In the genomic region with DNA sequence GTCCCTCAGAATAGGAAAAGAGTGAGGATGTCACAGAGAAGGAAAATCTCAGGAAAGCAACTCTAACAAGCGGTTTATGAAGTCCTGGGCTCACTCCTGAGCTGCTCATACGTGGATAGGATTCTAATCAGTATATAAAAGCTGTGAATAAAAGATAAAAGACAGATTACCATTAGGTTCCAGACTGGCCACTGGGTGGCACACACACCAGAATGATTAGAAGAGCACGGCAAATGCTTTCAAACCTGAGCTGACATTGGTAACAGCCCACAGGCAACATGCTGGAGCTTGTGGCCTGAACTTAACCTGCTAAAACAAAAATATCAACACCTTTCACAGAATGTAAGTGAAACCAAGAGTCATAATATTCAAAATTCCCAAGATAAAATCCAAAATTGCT, we compare ENCODE assay signal across 9 cellular contexts.
DNase-seq lines count a peak whose midpoint lies in the region; ATAC-seq and TF ChIP-seq lines count a peak whose summit lies in the region.
"Had no signal": no experiment of that assay in that cellular context is flagged by ENCODE, and none has a peak within 500 bp of the region (broad histone marks: within the 10 kb centered on the region; RNA-seq: fewer than 3 reads in every experiment).

No MANE protein-coding gene starts in this region.

- ATAC-seq in HG03432 (IDR thresholded peaks at IDR 0.05; ENCODE audit: unreplicated experiment) (peak; percentile 77), HG03469 (IDR thresholded peaks at IDR 0.05; ENCODE audit: unreplicated experiment) (no peak)
- no peak for ATAC-seq in natural killer cell treated with Interleukin-12 subunit alpha and Interleukin-12 subunit beta and Interleukin-15 and Interleukin-18, amount 100 ng/mL, for 72 hours

- WGBS in stomach, 5 donors = 15 to 33% (median 31%) methylated on average over 3 of the region's 3 CpGs

- no peaks in the 10 kb centered on the region for H3K9me2 ChIP-seq in PC-9 (ENCODE audit: insufficient read depth)

- H3K36me3 ChIP-seq in PC-9 (ENCODE audit: low read depth) (no peaks in the 10 kb centered on the region), left ventricle myocardium inferior (no peaks in the 10 kb centered on the region), stomach (no peaks in the 10 kb centered on the region)
- H3K36me3 ChIP-seq: neutrophil had no signal

- H3K4me2 ChIP-seq in PC-9 = no peak overlapping the region

- intact Hi-C loops in PC-9 (cut with micrococcal nuclease; ENCODE audit: unreplicated experiment) = no loop called here
- intact Hi-C loops in left ventricle myocardium inferior (cut with micrococcal nuclease) = no loop called here
- intact Hi-C loops in stomach (cut with DNase I; ENCODE audit: low total_unique reads) = no loop called here

- no peak overlapping the region for H3K27ac Mint-ChIP-seq in natural killer cell treated with Interleukin-12 subunit alpha and Interleukin-12 subunit beta and Interleukin-15 and Interleukin-18, amount 100 ng/mL, for 72 hours

- BruUV-seq in PC-9 (replicated peaks; lab: Mats Ljungman, UMichigan) = no TSS peak

- TF ChIP-seq EP300 in stomach (IDR thresholded peaks at IDR 0.05) = no peak

- H3K27ac ChIP-seq in PC-9 (no peak overlapping the region), left ventricle myocardium inferior (replicated peaks) (no peak overlapping the region), stomach (no peak overlapping the region)
- H3K27ac ChIP-seq: neutrophil had no signal

- H3K4me1 ChIP-seq in PC-9 (replicated peaks; ENCODE audit: insufficient read depth) (no peaks in the 10 kb centered on the region), left ventricle myocardium inferior (no peaks in the 10 kb centered on the region), stomach (no peaks in the 10 kb centered on the region)

- no peak overlapping the region for H2AFZ ChIP-seq in PC-9

- POLR2A ChIA-PET in PC-9 (lab: Charles Lee; ENCODE audit: unreplicated experiment) = no interaction called here

- no peak overlapping the region for H3K4me3 Mint-ChIP-seq in natural killer cell treated with Interleukin-12 subunit alpha and Interleukin-12 subunit beta and Interleukin-15 and Interleukin-18, amount 100 ng/mL, for 72 hours

- CTCF ChIA-PET in PC-9 (lab: Charles Lee) = interaction anchor here (0.8 kb wide), 1 partner anchor 1455 kb away, joined by 4 read pairs; no protein-coding TSS in a partner anchor

- TF ChIP-seq CTCF in PC-9 (conservative IDR thresholded peaks at IDR 0.05) (peak; percentile 44; the same call in 1 of the 2 replicates), left ventricle myocardium inferior (IDR thresholded peaks at IDR 0.05; ENCODE audit: borderline replicate concordance) (peak; percentile 55), stomach (IDR thresholded peaks at IDR 0.05) (peak in 1 of 7 experiments; percentile 31)

- DNase-seq in activated T-cell treated with anti-CD3 and anti-CD28 coated beads for 48 hours (ENCODE audit: low read depth) (peak; percentile 4), activated T-cell treated with anti-CD3 and anti-CD28 coated beads for 4 hours (no peak), PC-9 (peak in 1 of 2 experiments; percentile 6), left ventricle myocardium inferior (no peak), stomach (peak; percentile 32)
- DNase-seq in natural killer cell treated with Interleukin-12 subunit alpha and Interleukin-12 subunit beta and Interleukin-15 and Interleukin-18, amount 100 ng/mL, for 72 hours (ENCODE audit: low spot score) = no peak

- H3K27me3 Mint-ChIP-seq in natural killer cell treated with Interleukin-12 subunit alpha and Interleukin-12 subunit beta and Interleukin-15 and Interleukin-18, amount 100 ng/mL, for 72 hours = peaks cover 4 to 21% of the 10 kb centered on the region in 2 donors

- no peak for TF ChIP-seq POLR2A in stomach (IDR thresholded peaks at IDR 0.05)

- H3K4me1 Mint-ChIP-seq in natural killer cell treated with Interleukin-12 subunit alpha and Interleukin-12 subunit beta and Interleukin-15 and Interleukin-18, amount 100 ng/mL, for 72 hours (ENCODE audit: low read depth in 2 of 2) = no peaks in the 10 kb centered on the region

- no peaks in the 10 kb centered on the region for H3F3A ChIP-seq in PC-9 (ENCODE audit: insufficient read depth, low read depth)

- no peaks in the 10 kb centered on the region for H4K20me1 ChIP-seq in PC-9 (ENCODE audit: insufficient read depth)

- H3K36me3 Mint-ChIP-seq in natural killer cell treated with Interleukin-12 subunit alpha and Interleukin-12 subunit beta and Interleukin-15 and Interleukin-18, amount 100 ng/mL, for 72 hours = no peaks in the 10 kb centered on the region

- H3K9me3 Mint-ChIP-seq in natural killer cell treated with Interleukin-12 subunit alpha and Interleukin-12 subunit beta and Interleukin-15 and Interleukin-18, amount 100 ng/mL, for 72 hours = no peaks in the 10 kb centered on the region

- H3K4me3 ChIP-seq in PC-9 = no peak overlapping the region
- no peak overlapping the region for H3K4me3 ChIP-seq in left ventricle myocardium inferior
- H3K4me3 ChIP-seq in stomach = no peak overlapping the region

- H3K27me3 ChIP-seq in PC-9 (ENCODE audit: insufficient read depth, low read depth) (no peaks in the 10 kb centered on the region), left ventricle myocardium inferior (ENCODE audit: low read depth) (peaks cover 32% of the 10 kb centered on the region), stomach (peaks cover 0 to 4% (median 0%) of the 10 kb centered on the region in 3 donors)

- H3K9me3 ChIP-seq in PC-9 (ENCODE audit: insufficient read depth, low read depth) = no peaks in the 10 kb centered on the region
- peaks cover 18% of the 10 kb centered on the region for H3K9me3 ChIP-seq in left ventricle myocardium inferior (replicated peaks)
- H3K9me3 ChIP-seq in stomach = no peaks in the 10 kb centered on the region
- H3K9me3 ChIP-seq: neutrophil had no signal

- H3K79me2 ChIP-seq in PC-9 (ENCODE audit: low read depth) = no peaks in the 10 kb centered on the region

Comparison
In these comparisons a context has a peak if more than half of its experiments do, and no peak if none do; other contexts are left out.
1. DNase-seq: peak in activated T-cell treated with anti-CD3 and anti-CD28 coated beads for 48 hours (single experiment) and stomach (single experiment); none in activated T-cell treated with anti-CD3 and anti-CD28 coated beads for 4 hours (single experiment), left ventricle myocardium inferior (single experiment) and natural killer cell treated with Interleukin-12 subunit alpha and Interleukin-12 subunit beta and Interleukin-15 and Interleukin-18, amount 100 ng/mL, for 72 hours (single experiment).